In genomic region chr7:140042386-140042670, GRCh38 we compare ENCODE assay signal across 22 cellular contexts.
"Had no signal": no experiment of that assay in that cellular context is flagged by ENCODE, and none has a peak within 500 bp of the region (broad histone marks: within the 10 kb centered on the region; RNA-seq: fewer than 3 reads in every experiment).

No MANE protein-coding gene starts in this region.

- DNase-seq: activated CD4-positive, alpha-beta memory T cell treated with anti-CD3 and anti-CD28 coated beads, Interleukin-2, amount 10 ng/mL, durations not matched to agents 7 days and 5 days; activated CD4-positive, alpha-beta T cell treated with anti-CD3 and anti-CD28 coated beads, Interleukin-2, amount 10 ng/mL, durations not matched to agents 24 days and 14 days; activated CD4-positive, CD25-positive, alpha-beta regulatory T cell treated with anti-CD3 and anti-CD28 coated beads, Interleukin-2, amount 50 U/mL, for 72 hours; activated naive CD4-positive, alpha-beta T cell; activated T-cell treated with anti-CD3 and anti-CD28 coated beads, Interleukin-2, amount 50 U/mL, for 72 hours; anterior cingulate cortex; caudate nucleus; effector CD4-positive, alpha-beta T cell; left lung; lower lobe of right lung; mesendoderm; natural killer cell; ovary; right cardiac atrium; stimulated activated CD4-positive, alpha-beta T cell treated with anti-CD3 and anti-CD28 coated beads, Interleukin-2, amount 100 ng/mL, for 48 hours; stimulated activated naive CD8-positive, alpha-beta T cell treated with anti-CD3 and anti-CD28 coated beads, Interleukin-15, amount 100 ng/mL, for 72 hours; substantia nigra; T-helper 17 cell; T1000; uterus had no signal

- H3K4me1 Mint-ChIP-seq: natural killer cell had no signal

- H3K4me1 ChIP-seq: left lung, uterus had no signal

- H3K27ac Mint-ChIP-seq: activated CD4-positive, alpha-beta memory T cell treated with anti-CD3 and anti-CD28 coated beads, Interleukin-2, amount 10 ng/mL, durations not matched to agents 7 days and 5 days; activated CD4-positive, alpha-beta T cell treated with anti-CD3 and anti-CD28 coated beads, Interleukin-2, amount 10 ng/mL, durations not matched to agents 24 days and 14 days; activated naive CD8-positive, alpha-beta T cell; activated T-cell treated with anti-CD3 and anti-CD28 coated beads, Interleukin-2, amount 50 U/mL, for 72 hours; T-helper 17 cell; type B pancreatic cell had no signal

- H3K27me3 ChIP-seq: left lung, ovary, uterus had no signal

- H3K27ac ChIP-seq: left lung, lower lobe of right lung, ovary, uterus had no signal

- H3K27me3 Mint-ChIP-seq: activated CD4-positive, alpha-beta memory T cell treated with anti-CD3 and anti-CD28 coated beads, Interleukin-2, amount 10 ng/mL, durations not matched to agents 7 days and 5 days; activated CD4-positive, alpha-beta T cell treated with anti-CD3 and anti-CD28 coated beads, Interleukin-2, amount 10 ng/mL, durations not matched to agents 24 days and 14 days; activated naive CD8-positive, alpha-beta T cell; stimulated activated naive CD8-positive, alpha-beta T cell treated with anti-CD3 and anti-CD28 coated beads, Interleukin-15, amount 100 ng/mL, for 72 hours; T-helper 17 cell; type B pancreatic cell had no signal

- H3K9me3 ChIP-seq: left lung, lower lobe of right lung, ovary, uterus had no signal

- H3K9me3 Mint-ChIP-seq: activated CD4-positive, alpha-beta memory T cell treated with anti-CD3 and anti-CD28 coated beads, Interleukin-2, amount 10 ng/mL, durations not matched to agents 7 days and 5 days; activated CD4-positive, alpha-beta T cell treated with anti-CD3 and anti-CD28 coated beads, Interleukin-2, amount 10 ng/mL, durations not matched to agents 24 days and 14 days; activated T-cell treated with anti-CD3 and anti-CD28 coated beads, Interleukin-2, amount 50 U/mL, for 72 hours; natural killer cell; stimulated activated naive CD8-positive, alpha-beta T cell treated with anti-CD3 and anti-CD28 coated beads, Interleukin-15, amount 100 ng/mL, for 72 hours; type B pancreatic cell had no signal

- H3K4me3 ChIP-seq: left lung, lower lobe of right lung, ovary, uterus had no signal

- H3K4me3 Mint-ChIP-seq: activated CD4-positive, alpha-beta memory T cell treated with anti-CD3 and anti-CD28 coated beads, Interleukin-2, amount 10 ng/mL, durations not matched to agents 7 days and 5 days; activated CD4-positive, alpha-beta T cell treated with anti-CD3 and anti-CD28 coated beads, Interleukin-2, amount 10 ng/mL, durations not matched to agents 24 days and 14 days; activated naive CD8-positive, alpha-beta T cell; activated T-cell treated with anti-CD3 and anti-CD28 coated beads, Interleukin-2, amount 50 U/mL, for 72 hours; natural killer cell; stimulated activated naive CD8-positive, alpha-beta T cell treated with anti-CD3 and anti-CD28 coated beads, Interleukin-15, amount 100 ng/mL, for 72 hours; T-helper 17 cell; type B pancreatic cell had no signal

- H3K36me3 ChIP-seq: ovary, uterus had no signal
